ENCODE assay signal across 8 cellular contexts in genomic region chr2:156319811-156320490, GRCh38. TPM values are rescaled to one million over a fixed set of nuclear protein-coding genes. Genes with fewer than 3 reads are reported as not detected.
DNase-seq lines count a peak whose midpoint lies in the region; ATAC-seq and TF ChIP-seq lines count a peak whose summit lies in the region.

No MANE protein-coding gene starts in this region.

- peak overlapping the region; percentile 40 for H3K9ac ChIP-seq in fibroblast of lung (ENCODE audit: insufficient read depth, low read length)

- peak overlapping the region; percentile 43 for H3K27ac ChIP-seq in fibroblast of lung (ENCODE audit: insufficient read depth, low read length)

- peak overlapping the region; percentile 63 for H3K4me3 Mint-ChIP-seq in natural killer cell

- peak; percentile 36 for DNase-seq in AG08395 (ENCODE audit: low spot score)
- peak; percentile 45 for DNase-seq in OCI-M2 (lab: John Stamatoyannopoulos, UW; ENCODE audit: unreplicated experiment)
- peak in 1 of 2 donors; percentile 32 for DNase-seq in fibroblast of lung (ENCODE audit: low read depth in 2 of 2)
- DNase-seq in natural killer cell: no peak
- DNase-seq in activated gamma-delta T cell (lab: John Stamatoyannopoulos, UW): no peak
- DNase-seq in cerebellum (ENCODE audit: low spot score): no peak

- H4K20me1 ChIP-seq in fibroblast of lung (ENCODE audit: control insufficient read depth, extremely low read depth, insufficient read depth, low read length): no peaks in the 10 kb centered on the region

- peaks cover 3% of the 10 kb centered on the region for H3K4me1 ChIP-seq in fibroblast of lung (ENCODE audit: control insufficient read depth, extremely low read depth, insufficient read depth, low read length)

- intact Hi-C loops in natural killer cell (cut with micrococcal nuclease): no loop called here

- no peak for TF ChIP-seq CTCF in fibroblast of lung (conservative IDR thresholded peaks at IDR 0.05 in 1 of 2, IDR thresholded peaks at IDR 0.05 in 1 of 2; ENCODE audit: low read depth in 1 of 2, low read length in 2 of 2)
- no peak for TF ChIP-seq CTCF in natural killer cell (IDR thresholded peaks at IDR 0.05)

- H3K79me2 ChIP-seq in fibroblast of lung (ENCODE audit: control insufficient read depth, insufficient read depth, low read length): no peaks in the 10 kb centered on the region

- no peaks in the 10 kb centered on the region for H3K9me3 Mint-ChIP-seq in natural killer cell

- no peaks in the 10 kb centered on the region for H3K36me3 ChIP-seq in fibroblast of lung (ENCODE audit: control insufficient read depth, insufficient read depth, low read length)

- H3K36me3 Mint-ChIP-seq in natural killer cell: no peaks in the 10 kb centered on the region

- peaks cover 61 to 83% of the 10 kb centered on the region in 2 donors for H3K27me3 Mint-ChIP-seq in natural killer cell (ENCODE audit: low read depth in 2 of 2)

- H3K9me3 ChIP-seq in fibroblast of lung (ENCODE audit: control insufficient read depth, insufficient read depth, low read depth, low read length): no peaks in the 10 kb centered on the region

- H2AFZ ChIP-seq in fibroblast of lung (ENCODE audit: low read length): peak overlapping the region; percentile 89

- H3K4me3 ChIP-seq in fibroblast of lung (replicated peaks in 1 of 4; ENCODE audit: control extremely low read depth in 1 of 4, insufficient read depth in 1 of 4, low read depth in 3 of 4, low read length in 4 of 4): peak overlapping the region; percentile 32 to 58 (median 52)

- peaks cover 41 to 42% of the 10 kb centered on the region in 2 donors for H3K4me1 Mint-ChIP-seq in natural killer cell

- ATAC-seq in natural killer cell (peak in 1 of 3 donors; percentile 16), HG02870 (IDR thresholded peaks at IDR 0.05; ENCODE audit: unreplicated experiment) (no peak), HG02970 (IDR thresholded peaks at IDR 0.05; ENCODE audit: low FRiP score, unreplicated experiment) (no peak)

- peak overlapping the region; percentile 89 for H3K4me2 ChIP-seq in fibroblast of lung (ENCODE audit: extremely low read depth, insufficient read depth, low read length)

- H3K27ac Mint-ChIP-seq in natural killer cell: peak overlapping the region in 1 of 2 donors; percentile 60

- H3K27me3 ChIP-seq in fibroblast of lung (ENCODE audit: control insufficient read depth, insufficient read depth, low read length): peaks cover 2% of the 10 kb centered on the region

RNA-seq across cellular contexts. Expression of gene NR4A2, which starts 12.6 kb away (rescaled TPM):
- 0.17 and 0.26 TPM in 2 replicates for total RNA-seq in fibroblast of lung
- polyA plus RNA-seq in fibroblast of lung: 0.62 and 1.4 TPM in 2 replicates
- 0.94 and 1.3 TPM in 2 replicates for polyA plus RNA-seq in fibroblast of lung (2012)
- 4.1 and 8.5 TPM in 2 replicates for polyA minus RNA-seq in fibroblast of lung (ENCODE audit: low replicate concordance)
- total RNA-seq in natural killer cell: 100 to 1,000 TPM; 163 to 316 (median 266) TPM
- 0.45 TPM for total RNA-seq in cerebellum

Comparison
In these comparisons a context has a peak if more than half of its experiments do, and no peak if none do; other contexts are left out.
1. DNase-seq: peak in AG08395 (single experiment) and OCI-M2 (single experiment); none in natural killer cell (single experiment), activated gamma-delta T cell (single experiment) and cerebellum (single experiment).
2. RNA of gene NR4A2, which starts 12.6 kb away (total RNA-seq): 163 to 316 TPM in natural killer cell; 0.45 TPM in cerebellum (single experiment) and 0.17 to 0.26 TPM in fibroblast of lung; every median in the first group is over 100 times any median in the second.